ENCODE assay signal across 6 cellular contexts in genomic region chr1:157418231-157418630, GRCh38.
"Had no signal": no experiment of that assay in that cellular context is flagged by ENCODE, and none has a peak within 500 bp of the region (broad histone marks: within the 10 kb centered on the region; RNA-seq: fewer than 3 reads in every experiment).

No MANE protein-coding gene starts in this region.

- H3K4me3 Mint-ChIP-seq: IgD-negative memory B cell had no signal

- H3K27ac ChIP-seq: HL-60 had no signal

- H3K4me3 ChIP-seq: K562 had no signal

- H3K36me3 Mint-ChIP-seq: IgD-negative memory B cell had no signal

- DNase-seq: IMR-90, KBM-7 had no signal

- ATAC-seq: HepG2, K562 had no signal

- H3K9me3 Mint-ChIP-seq: IgD-negative memory B cell had no signal
